9 cellular contexts compared by ENCODE assay signal in genomic region chr20:5504061-5504739, GRCh38.
A peak's percentile ranks its signal among the peaks of the same experiment; 100 is the strongest.
DNase-seq lines count a peak whose midpoint lies in the region; ATAC-seq, FAIRE-seq and TF ChIP-seq lines count a peak whose summit lies in the region.
"Had no signal": no experiment of that assay in that cellular context is flagged by ENCODE, and none has a peak within 500 bp of the region (broad histone marks: within the 10 kb centered on the region; RNA-seq: fewer than 3 reads in every experiment).

No MANE protein-coding gene starts in this region.

- no peaks in the 10 kb centered on the region for H3K27me3 ChIP-seq in H1 (replicated peaks in 1 of 4; ENCODE audit: control insufficient read depth in 3 of 4, extremely low read depth in 1 of 4, insufficient read depth in 3 of 4, low read length in 3 of 4)

- 0 out of 2 replicates have a peak overlapping the region, but pooled peaks have one; percentile 27 for H2BK12ac ChIP-seq in H1 (ENCODE audit: low read depth, low read length)

- H4K20me1 ChIP-seq in H1 (replicated peaks in 1 of 2; ENCODE audit: control insufficient read depth in 1 of 2, insufficient read depth in 2 of 2, low read length in 2 of 2) = no peaks in the 10 kb centered on the region

- no peak overlapping the region for H4K8ac ChIP-seq in H1 (ENCODE audit: extremely low read depth, insufficient read depth, low read length)

- no peak overlapping the region for H3K4me2 ChIP-seq in H1 (ENCODE audit: insufficient read depth in 1 of 2, low read depth in 2 of 2, low read length in 2 of 2)

- CTCF ChIA-PET in H1 (lab: Charles Lee; ENCODE audit: partially characterized antibody) = no interaction called here

- no peak for TF ChIP-seq RAD21 in H1 (IDR thresholded peaks at IDR 0.05 in 1 of 2, conservative IDR thresholded peaks at IDR 0.05 in 1 of 2; ENCODE audit: low read depth in 2 of 2, low read length in 2 of 2)

- H4K5ac ChIP-seq in H1 (ENCODE audit: insufficient read length, low read depth, low read length) = no peak overlapping the region

- no peak for FAIRE-seq in H1 (lab: Jason Lieb, UNC)

- no peaks in the 10 kb centered on the region for H3K23me2 ChIP-seq in H1 (ENCODE audit: low read depth, low read length)

- H3K79me1 ChIP-seq in H1 (ENCODE audit: low read depth, low read length) = no peaks in the 10 kb centered on the region

- no peak overlapping the region for H2AFZ ChIP-seq in H1 (ENCODE audit: low read length)

- H2AK5ac ChIP-seq in H1 (ENCODE audit: low read depth, low read length) = no peak overlapping the region

- no peak overlapping the region for H3K9ac ChIP-seq in H1 (replicated peaks in 1 of 4; ENCODE audit: extremely low read depth in 1 of 4, low read depth in 3 of 4, low read length in 3 of 4)

- H2BK5ac ChIP-seq in H1 (ENCODE audit: low read depth, low read length) = no peak overlapping the region

- ATAC-seq in HG03520 (IDR thresholded peaks at IDR 0.05; ENCODE audit: unreplicated experiment) = no peak
- ATAC-seq in HG03378 (IDR thresholded peaks at IDR 0.05; ENCODE audit: unreplicated experiment) = no peak

- DNase-seq in NCI-H345 (lab: John Stamatoyannopoulos, UW) = peak; percentile 35
- DNase-seq in NCI-H345 treated with DMSO at 0.1 percent for 48 hours (lab: John Stamatoyannopoulos, UW; ENCODE audit: unreplicated experiment) = no peak
- DNase-seq in NCI-H69 (lab: John Stamatoyannopoulos, UW) = peak; percentile 94
- no peak for DNase-seq in H1 (ENCODE audit: low read depth in 1 of 2, low spot score in 2 of 2)
- peak; percentile 61 for DNase-seq in midbrain (lab: John Stamatoyannopoulos, UW)
- peak; percentile 57 for DNase-seq in ureter (ENCODE audit: low spot score)

- H3K18ac ChIP-seq in H1 (ENCODE audit: extremely low read depth, low read length) = no peak overlapping the region; the same call in 1 of the 2 replicates

- H2BK20ac ChIP-seq in H1 (ENCODE audit: low read length) = no peak overlapping the region

- no peak overlapping the region for H2BK15ac ChIP-seq in H1 (ENCODE audit: low read length)

- H3K4me1 ChIP-seq in H1 (replicated peaks in 1 of 4; ENCODE audit: control insufficient read depth in 3 of 4, insufficient read depth in 4 of 4, low read length in 3 of 4) = no peaks in the 10 kb centered on the region; a peak in 1 of 7 replicates

- POLR2A ChIA-PET in H1 (lab: Charles Lee; ENCODE audit: partially characterized antibody) = no interaction called here

- H3K4ac ChIP-seq in H1 (replicated peaks; ENCODE audit: insufficient read length, low read depth, low read length) = no peak overlapping the region

- H3K27ac ChIP-seq in H1 (ENCODE audit: low read depth, low read length) = no peak overlapping the region
- H3K27ac ChIP-seq: C4-2B had no signal

- H3K23ac ChIP-seq in H1 (ENCODE audit: insufficient read length) = no peak overlapping the region

- no peaks in the 10 kb centered on the region for H3K36me3 ChIP-seq in H1 (ENCODE audit: control insufficient read depth in 2 of 4, insufficient read depth in 4 of 4, low read length in 3 of 4)

- H3K79me2 ChIP-seq in H1 (ENCODE audit: control insufficient read depth in 1 of 2, insufficient read depth in 2 of 2, low read length in 2 of 2) = no peaks in the 10 kb centered on the region

- no peak overlapping the region for H4K91ac ChIP-seq in H1 (replicated peaks; ENCODE audit: insufficient read length, low read length)

- H3K4me3 ChIP-seq in H1 (ENCODE audit: extremely low read depth in 1 of 4, insufficient read depth in 2 of 4, low read depth in 3 of 4, low read length in 4 of 4) = no peak overlapping the region

- no peak for TF ChIP-seq EP300 in H1 (IDR thresholded peaks at IDR 0.05; ENCODE audit: borderline replicate concordance in 1 of 2, low read depth in 2 of 2, low read length in 2 of 2)

- no peak overlapping the region for H2BK120ac ChIP-seq in H1 (replicated peaks; ENCODE audit: low read depth, low read length)

- no peak overlapping the region for H3K14ac ChIP-seq in H1 (ENCODE audit: insufficient read length)

- TF ChIP-seq CTCF in H1 (IDR thresholded peaks at IDR 0.05; ENCODE audit: control extremely low read depth in 1 of 3, insufficient read depth in 1 of 3, low read depth in 1 of 3, low read length in 3 of 3) = no peak

- H3K56ac ChIP-seq in H1 (replicated peaks; ENCODE audit: insufficient read length, low read depth, low read length) = no peak overlapping the region

- H3K9me3 ChIP-seq in H1 (ENCODE audit: insufficient read depth in 2 of 2, low read depth in 1 of 2, low read length in 1 of 2) = no peaks in the 10 kb centered on the region

- no peak for TF ChIP-seq POLR2A in H1 (IDR thresholded peaks at IDR 0.05; ENCODE audit: control extremely low read depth in 1 of 2, low read depth in 2 of 2, low read length in 2 of 2)

- WGBS in H1 (ENCODE audit: extremely low coverage in 1 of 2, insufficient coverage in 1 of 2, insufficient read length in 1 of 2, insufficient replicate concordance in 2 of 2, low coverage in 1 of 2, low lambda C conversion rate in 2 of 2, missing lambda C conversion rate in 1 of 2), 2 experiments = 87% methylated on average over 28 of the region's 34 CpGs; no CpG with 5 or more reads in 1 of the 2 experiments

TF ChIP-seq in H1, 55 proteins besides CTCF, POLR2A, EP300 and RAD21:
- TF ChIP-seq TEAD4 (IDR thresholded peaks at IDR 0.05; ENCODE audit: low read depth, low read length) = no peak
- TF ChIP-seq USF2 (IDR thresholded peaks at IDR 0.05; ENCODE audit: low read length) = peak; percentile 41; the same call in 1 of the 2 replicates

Comparison
In these comparisons a context has a peak if more than half of its experiments do, and no peak if none do; other contexts are left out.
1. DNase-seq: peak in NCI-H345 (single experiment), NCI-H69 (single experiment), midbrain (single experiment) and ureter (single experiment); none in NCI-H345 treated with DMSO at 0.1 percent for 48 hours (single experiment) and H1 (0 of 2).